ENCODE assay signal across 10 cellular contexts in genomic region chr2:62199392-62200125, GRCh38. TPM values are rescaled to one million over a fixed set of nuclear protein-coding genes. Genes with fewer than 3 reads are reported as not detected.
DNase-seq lines count a peak whose midpoint lies in the region; ATAC-seq and TF ChIP-seq lines count a peak whose summit lies in the region.
"Had no signal": no experiment of that assay in that cellular context is flagged by ENCODE, and none has a peak within 500 bp of the region (broad histone marks: within the 10 kb centered on the region; RNA-seq: fewer than 3 reads in every experiment).

No MANE protein-coding gene starts in this region.

- H3K27me3 Mint-ChIP-seq in activated naive CD8-positive, alpha-beta T cell: no peaks in the 10 kb centered on the region
- H3K27me3 Mint-ChIP-seq in naive thymus-derived CD8-positive, alpha-beta T cell: no peaks in the 10 kb centered on the region

- H3K4me1 ChIP-seq in body of pancreas: peaks cover 68% of the 10 kb centered on the region

- H3K4me3 ChIP-seq in GM06990 (replicated peaks; ENCODE audit: low read depth, low read length) (peak overlapping the region; percentile 92), body of pancreas (no peak overlapping the region)
- H3K4me3 ChIP-seq: gastroesophageal sphincter had no signal

- H3K4me1 Mint-ChIP-seq in activated naive CD8-positive, alpha-beta T cell (ENCODE audit: low read depth): peaks cover 67% of the 10 kb centered on the region
- H3K4me1 Mint-ChIP-seq in naive thymus-derived CD8-positive, alpha-beta T cell: peaks cover 48 to 77% (median 68%) of the 10 kb centered on the region in 4 donors

- no peak overlapping the region for H3K27ac ChIP-seq in body of pancreas
- H3K27ac ChIP-seq: gastroesophageal sphincter had no signal

- H3K27ac Mint-ChIP-seq in activated naive CD8-positive, alpha-beta T cell: peak overlapping the region; percentile 93
- H3K27ac Mint-ChIP-seq in naive thymus-derived CD8-positive, alpha-beta T cell: peak overlapping the region; percentile 89 to 97 (median 94)

- no peak for TF ChIP-seq CTCF in GM06990 (IDR thresholded peaks at IDR 0.05; ENCODE audit: insufficient read depth, low read length, poor library complexity, severe bottlenecking)
- TF ChIP-seq CTCF in body of pancreas (IDR thresholded peaks at IDR 0.05): no peak
- no peak for TF ChIP-seq CTCF in GM10248 (IDR thresholded peaks at IDR 0.05; ENCODE audit: control extremely low read depth, extremely low read depth, low read depth, missing control alignments)

- H3K36me3 ChIP-seq in GM06990 (ENCODE audit: control insufficient read depth, insufficient read depth, low read length) (0 out of 2 replicates have a peak, but pooled peaks cover 1% of the 10 kb centered on the region), body of pancreas (replicated peaks in 1 of 2; ENCODE audit: insufficient read depth in 1 of 2, low read depth in 2 of 2) (no peaks in the 10 kb centered on the region)
- H3K36me3 ChIP-seq: gastroesophageal sphincter had no signal

- no peaks in the 10 kb centered on the region for H3K27me3 ChIP-seq in GM06990 (replicated peaks; ENCODE audit: control insufficient read depth, insufficient read depth, low read length)
- no peaks in the 10 kb centered on the region for H3K27me3 ChIP-seq in body of pancreas
- H3K27me3 ChIP-seq: gastroesophageal sphincter had no signal

- POLR2A ChIA-PET in naive thymus-derived CD8-positive, alpha-beta T cell (lab: Charles Lee): interaction anchor here (0.6 to 1.5 kb wide), 4 partner anchors 10 to 133 kb away, joined by 3 to 6 read pairs (median 4); no protein-coding TSS in a partner anchor
- POLR2A ChIA-PET in GM10248 (lab: Yijun Ruan, JAX): no interaction called here

- DNase-seq in GM06990 (ENCODE audit: extremely low read depth, insufficient read length): no peak
- peak; percentile 70 for DNase-seq in MV-4-11 (lab: John Stamatoyannopoulos, UW)
- DNase-seq in naive thymus-derived CD8-positive, alpha-beta T cell: peak in 2 of 10 donors; percentile 16 to 33
- no peak for DNase-seq in GM19240 (ENCODE audit: insufficient read length, low spot score)
- no peak for DNase-seq in body of pancreas
- DNase-seq in NCI-H146 treated with DMSO at 0.1 percent for 48 hours (lab: John Stamatoyannopoulos, UW; ENCODE audit: unreplicated experiment): no peak
- DNase-seq in GM10248 (ENCODE audit: extremely low spot score): no peak
- DNase-seq: NCI-H2227 treated with DMSO at 0.1 percent for 48 hours had no signal

- intact Hi-C loops in body of pancreas (cut with DNase I): loop anchor here (10.0 kb wide), 1 partner anchor 95 kb away; no protein-coding TSS in a partner anchor

- 17 to 24% methylated on average over 1 of the region's 1 CpG for WGBS in body of pancreas, 2 donors

- no peaks in the 10 kb centered on the region for H3K9me3 Mint-ChIP-seq in activated naive CD8-positive, alpha-beta T cell (ENCODE audit: low read depth)
- no peaks in the 10 kb centered on the region for H3K9me3 Mint-ChIP-seq in naive thymus-derived CD8-positive, alpha-beta T cell

- CTCF ChIA-PET in GM10248 (lab: Yijun Ruan, JAX): interaction anchor here (0.9 to 1.9 kb wide), 7 partner anchors 10 to 244 kb away, joined by 3 to 6 read pairs (median 3); no protein-coding TSS in a partner anchor

- peak overlapping the region; percentile 88 for H3K4me3 Mint-ChIP-seq in activated naive CD8-positive, alpha-beta T cell
- H3K4me3 Mint-ChIP-seq in naive thymus-derived CD8-positive, alpha-beta T cell: peak overlapping the region; percentile 87 to 96 (median 93)

- H3K36me3 Mint-ChIP-seq in activated naive CD8-positive, alpha-beta T cell: peaks cover 7% of the 10 kb centered on the region
- H3K36me3 Mint-ChIP-seq in naive thymus-derived CD8-positive, alpha-beta T cell: no peaks in the 10 kb centered on the region

- TF ChIP-seq POLR2A in body of pancreas (IDR thresholded peaks at IDR 0.05): no peak

- ATAC-seq in naive thymus-derived CD8-positive, alpha-beta T cell: no peak
- no peak for ATAC-seq in body of pancreas
- ATAC-seq: gastroesophageal sphincter had no signal

- H3K9me3 ChIP-seq in body of pancreas: no peaks in the 10 kb centered on the region
- H3K9me3 ChIP-seq: gastroesophageal sphincter had no signal

RNA-seq across cellular contexts. Expression of gene B3GNT2, which starts 3.6 kb away (rescaled TPM):
- 10 to 100 TPM; 20.7 to 22.8 TPM for total RNA-seq in naive thymus-derived CD8-positive, alpha-beta T cell
- 10 to 100 TPM; 20.0 to 31.0 (median 27.0) TPM for polyA plus RNA-seq in naive thymus-derived CD8-positive, alpha-beta T cell
- total RNA-seq in body of pancreas: 10 to 100 TPM; 12.2 to 15.8 TPM
